Comparison of ENCODE assay signal across 8 cellular contexts in the genomic region with DNA sequence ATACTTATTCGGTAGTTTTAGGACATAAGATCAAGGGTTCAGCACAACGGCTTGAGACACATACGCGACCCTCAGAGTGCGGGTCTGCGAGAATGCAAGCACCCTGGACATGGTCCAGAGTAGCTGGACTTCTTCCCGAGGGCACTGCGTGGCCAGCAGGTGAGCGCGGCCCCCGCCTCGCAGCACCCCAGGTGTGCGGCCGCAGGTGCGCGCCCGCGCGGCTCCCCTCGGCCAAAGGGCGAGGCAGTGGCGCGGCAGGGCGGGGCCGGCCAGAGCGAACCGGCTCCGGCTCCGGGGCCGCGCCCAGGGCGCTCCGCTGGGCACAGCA. TPM values are rescaled to one million over a fixed set of nuclear protein-coding genes. Genes with fewer than 3 reads are reported as not detected.
A peak's percentile ranks its signal among the peaks of the same experiment; 100 is the strongest.
DNase-seq lines count a peak whose midpoint lies in the region; ATAC-seq and TF ChIP-seq lines count a peak whose summit lies in the region.

No MANE protein-coding gene starts in this region.

- H3K27me3 Mint-ChIP-seq in IgD-negative memory B cell, result peaks cover 11% of the 10 kb centered on the region
- peaks cover 47% of the 10 kb centered on the region for H3K27me3 Mint-ChIP-seq in dendritic cell treated with granulocyte-macrophage colony-stimulating factor and Interleukin-4, amounts not matched to agents 40 ng/mL and 50 ng/mL, for 4 days
- H3K27me3 Mint-ChIP-seq in natural killer cell treated with Interleukin-12 subunit alpha and Interleukin-12 subunit beta and Interleukin-15 and Interleukin-18, amount 100 ng/mL, for 72 hours, result peaks cover 19 to 33% of the 10 kb centered on the region in 2 donors

- no peak overlapping the region for H3K27ac Mint-ChIP-seq in IgD-negative memory B cell
- H3K27ac Mint-ChIP-seq in dendritic cell treated with granulocyte-macrophage colony-stimulating factor and Interleukin-4, amounts not matched to agents 40 ng/mL and 50 ng/mL, for 4 days, result peak overlapping the region; percentile 83
- no peak overlapping the region for H3K27ac Mint-ChIP-seq in natural killer cell treated with Interleukin-12 subunit alpha and Interleukin-12 subunit beta and Interleukin-15 and Interleukin-18, amount 100 ng/mL, for 72 hours

- H3K9me3 Mint-ChIP-seq in IgD-negative memory B cell, result no peaks in the 10 kb centered on the region
- H3K9me3 Mint-ChIP-seq in dendritic cell treated with granulocyte-macrophage colony-stimulating factor and Interleukin-4, amounts not matched to agents 40 ng/mL and 50 ng/mL, for 4 days, result no peaks in the 10 kb centered on the region
- no peaks in the 10 kb centered on the region for H3K9me3 Mint-ChIP-seq in natural killer cell treated with Interleukin-12 subunit alpha and Interleukin-12 subunit beta and Interleukin-15 and Interleukin-18, amount 100 ng/mL, for 72 hours

- no peak for TF ChIP-seq CTCF in adrenal gland (IDR thresholded peaks at IDR 0.05)

- H3K9ac ChIP-seq in BLaER1, result peak overlapping the region; percentile 67

- H3K4me3 ChIP-seq in BLaER1 (peak overlapping the region; percentile 83), adrenal gland (peak overlapping the region in 2 of 4 donors; percentile 17 to 88)

- H4K20me1 ChIP-seq in BLaER1, result no peaks in the 10 kb centered on the region

- H3K4me1 Mint-ChIP-seq in IgD-negative memory B cell, result peaks cover 9 to 13% (median 10%) of the 10 kb centered on the region in 3 donors
- H3K4me1 Mint-ChIP-seq in dendritic cell treated with granulocyte-macrophage colony-stimulating factor and Interleukin-4, amounts not matched to agents 40 ng/mL and 50 ng/mL, for 4 days (ENCODE audit: low read depth), result peaks cover 28% of the 10 kb centered on the region
- peaks cover 0 to 3% of the 10 kb centered on the region in 2 donors for H3K4me1 Mint-ChIP-seq in natural killer cell treated with Interleukin-12 subunit alpha and Interleukin-12 subunit beta and Interleukin-15 and Interleukin-18, amount 100 ng/mL, for 72 hours (ENCODE audit: low read depth in 2 of 2)

- no peak for TF ChIP-seq POLR2A in adrenal gland (IDR thresholded peaks at IDR 0.05)

- ATAC-seq in natural killer cell treated with Interleukin-12 subunit alpha and Interleukin-12 subunit beta and Interleukin-15 and Interleukin-18, amount 100 ng/mL, for 72 hours, result no peak
- ATAC-seq in GM21390 (IDR thresholded peaks at IDR 0.05; ENCODE audit: unreplicated experiment), result no peak
- no peak for ATAC-seq in GM18907 (IDR thresholded peaks at IDR 0.05; ENCODE audit: unreplicated experiment)

- H3K4me1 ChIP-seq in BLaER1, result peaks cover 13% of the 10 kb centered on the region
- H3K4me1 ChIP-seq in adrenal gland (replicated peaks in 1 of 2), result peaks cover 0 to 13% of the 10 kb centered on the region in 2 donors

- peak overlapping the region; percentile 85 to 99 (median 96) for H3K4me3 Mint-ChIP-seq in IgD-negative memory B cell
- H3K4me3 Mint-ChIP-seq in dendritic cell treated with granulocyte-macrophage colony-stimulating factor and Interleukin-4, amounts not matched to agents 40 ng/mL and 50 ng/mL, for 4 days, result peak overlapping the region; percentile 99
- H3K4me3 Mint-ChIP-seq in natural killer cell treated with Interleukin-12 subunit alpha and Interleukin-12 subunit beta and Interleukin-15 and Interleukin-18, amount 100 ng/mL, for 72 hours, result peak overlapping the region; percentile 86

- H3K9me3 ChIP-seq in BLaER1 (no peaks in the 10 kb centered on the region), adrenal gland (replicated peaks in 1 of 3) (no peaks in the 10 kb centered on the region)

- H3K36me3 Mint-ChIP-seq in IgD-negative memory B cell, result no peaks in the 10 kb centered on the region
- peaks cover 6% of the 10 kb centered on the region for H3K36me3 Mint-ChIP-seq in dendritic cell treated with granulocyte-macrophage colony-stimulating factor and Interleukin-4, amounts not matched to agents 40 ng/mL and 50 ng/mL, for 4 days (ENCODE audit: low read depth)
- H3K36me3 Mint-ChIP-seq in natural killer cell treated with Interleukin-12 subunit alpha and Interleukin-12 subunit beta and Interleukin-15 and Interleukin-18, amount 100 ng/mL, for 72 hours, result no peaks in the 10 kb centered on the region

- H3K27ac ChIP-seq in BLaER1 (no peak overlapping the region), adrenal gland (peak overlapping the region in 2 of 5 donors; percentile 59 to 61)

- H3K36me3 ChIP-seq in BLaER1 (no peaks in the 10 kb centered on the region), adrenal gland (replicated peaks in 1 of 2) (no peaks in the 10 kb centered on the region)

- H3K4me2 ChIP-seq in BLaER1, result peak overlapping the region; percentile 100

- intact Hi-C loops in dendritic cell treated with granulocyte-macrophage colony-stimulating factor and Interleukin-4, amounts not matched to agents 40 ng/mL and 50 ng/mL, for 4 days (cut with micrococcal nuclease), result no loop called here
- intact Hi-C loops in adrenal gland (cut with DNase I), result no loop called here

- H3K27me3 ChIP-seq in BLaER1, result peaks cover 10% of the 10 kb centered on the region
- no peaks in the 10 kb centered on the region for H3K27me3 ChIP-seq in adrenal gland

- 0 to 2% (median 1%) methylated on average over 7 to 33 of the region's 33 CpGs for WGBS in adrenal gland, 4 donors

- no peak for DNase-seq in natural killer cell treated with Interleukin-12 subunit alpha and Interleukin-12 subunit beta and Interleukin-15 and Interleukin-18, amount 100 ng/mL, for 72 hours (ENCODE audit: low spot score)
- DNase-seq in adrenal gland, result no peak
- DNase-seq in NCI-H774 (lab: John Stamatoyannopoulos, UW), result no peak

RNA-seq across cellular contexts. Expression of a gene that starts 0.3 kb away (rescaled TPM):
- 0.64 TPM for polyA plus RNA-seq in IgD-negative memory B cell
- total RNA-seq in natural killer cell treated with Interleukin-12 subunit alpha and Interleukin-12 subunit beta and Interleukin-15 and Interleukin-18, amount 100 ng/mL, for 72 hours, result under 1 TPM; 0.22 to 0.31 TPM
- total RNA-seq in adrenal gland, result 10 to 100 TPM; 10.2 to 38.5 (median 19.7) TPM
- 10 to 100 TPM in 1 of 3 donors, 1 to 10 TPM in 2; 1.7 to 12.2 (median 2.4) TPM for polyA plus RNA-seq in adrenal gland

Comparison
In these comparisons a context has a peak if more than half of its experiments do, and no peak if none do; other contexts are left out.
1. RNA of a gene that starts 0.3 kb away (total RNA-seq): 10.2 to 38.5 TPM in adrenal gland; 0.22 to 0.31 TPM in natural killer cell treated with Interleukin-12 subunit alpha and Interleukin-12 subunit beta and Interleukin-15 and Interleukin-18, amount 100 ng/mL, for 72 hours; every median in the first group is over 4 times any median in the second.
2. Peak in every context shown above with its lines, with median percentiles within 50 percentile points of each other: H3K4me3 Mint-ChIP-seq.